In the genomic region with DNA sequence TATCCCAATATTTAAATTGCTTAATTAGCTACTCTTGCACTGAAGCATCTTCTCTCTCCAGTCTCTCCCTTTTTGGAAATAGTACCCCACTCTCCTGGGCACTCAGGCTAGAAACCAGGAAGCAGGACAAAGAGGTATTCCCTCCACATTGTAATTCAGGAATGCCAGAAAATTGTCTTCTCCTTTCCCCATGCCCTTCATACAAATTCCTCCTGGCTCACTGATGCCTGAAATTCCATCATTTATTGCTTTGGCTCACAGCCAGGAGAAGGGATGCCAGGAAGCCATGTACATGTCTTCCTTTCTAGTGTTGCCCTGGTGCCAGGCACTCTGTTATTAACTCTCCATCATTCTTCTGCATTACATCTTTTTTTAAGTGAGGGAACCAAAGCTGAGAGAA, we compare ENCODE assay signal across 16 cellular contexts.
"Had no signal": no experiment of that assay in that cellular context is flagged by ENCODE, and none has a peak within 500 bp of the region (broad histone marks: within the 10 kb centered on the region; RNA-seq: fewer than 3 reads in every experiment).

No MANE protein-coding gene starts in this region.

- H3K9me3 ChIP-seq: heart left ventricle, prostate gland had no signal

- H3K9me3 Mint-ChIP-seq: activated CD4-positive, alpha-beta T cell treated with anti-CD3 and anti-CD28 coated beads, Interleukin-2, amount 10 ng/mL, durations not matched to agents 24 days and 14 days had no signal

- ATAC-seq: activated T-helper 17 cell treated with anti-CD3 and anti-CD28 coated beads, Interleukin-2, amount 50 U/mL, for 72 hours; heart left ventricle; left cardiac atrium had no signal

- H3K27me3 Mint-ChIP-seq: activated B cell treated with CpG ODN at 0.5 μM for 24 hours; activated CD4-positive, alpha-beta T cell treated with anti-CD3 and anti-CD28 coated beads, Interleukin-2, amount 10 ng/mL, durations not matched to agents 24 days and 14 days; activated T-helper 17 cell treated with anti-CD3 and anti-CD28 coated beads, Interleukin-2, amount 50 U/mL, for 72 hours; naive B cell had no signal

- H3K27me3 ChIP-seq: heart left ventricle had no signal

- H3K27ac ChIP-seq: heart left ventricle, prostate gland had no signal

- H3K4me3 Mint-ChIP-seq: activated B cell treated with CpG ODN at 0.5 μM for 24 hours; activated CD4-positive, alpha-beta T cell treated with anti-CD3 and anti-CD28 coated beads, Interleukin-2, amount 10 ng/mL, durations not matched to agents 24 days and 14 days; activated naive CD4-positive, alpha-beta T cell treated with anti-CD3 and anti-CD28 coated beads for 36 hours; activated T-helper 17 cell treated with anti-CD3 and anti-CD28 coated beads, Interleukin-2, amount 50 U/mL, for 72 hours; naive B cell; T-helper 1 cell treated with Interleukin-12 subunit alpha and Interleukin-12 subunit beta and Interleukin-4 antibody, amounts not matched to agents 30 μg/mL and 1 μg/mL, for 36 hours had no signal

- H3K4me1 Mint-ChIP-seq: activated B cell treated with CpG ODN at 0.5 μM for 24 hours; activated CD4-positive, alpha-beta T cell treated with anti-CD3 and anti-CD28 coated beads, Interleukin-2, amount 10 ng/mL, durations not matched to agents 24 days and 14 days; activated T-helper 17 cell treated with anti-CD3 and anti-CD28 coated beads, Interleukin-2, amount 50 U/mL, for 72 hours; naive B cell had no signal

- H3K36me3 Mint-ChIP-seq: naive B cell had no signal

- DNase-seq: activated B cell treated with CpG ODN at 0.5 μM for 24 hours; activated CD4-positive, alpha-beta T cell treated with anti-CD3 and anti-CD28 coated beads, Interleukin-2, amount 10 ng/mL, durations not matched to agents 24 days and 14 days; activated naive CD4-positive, alpha-beta T cell treated with anti-CD3 and anti-CD28 coated beads for 36 hours; foreskin melanocyte; heart left ventricle; left cardiac atrium; midbrain; naive B cell; stimulated activated CD4-positive, alpha-beta T cell treated with anti-CD3 and anti-CD28 coated beads, Interleukin-12 subunit alpha, Interleukin-12 subunit beta, amount 100 ng/mL, for 4 hours; stimulated activated naive CD4-positive, alpha-beta T cell; substantia nigra; trophoblast cell had no signal

- H3K4me3 ChIP-seq: heart left ventricle, lung, prostate gland had no signal

- H3K27ac Mint-ChIP-seq: activated B cell treated with CpG ODN at 0.5 μM for 24 hours; activated CD4-positive, alpha-beta T cell treated with anti-CD3 and anti-CD28 coated beads, Interleukin-2, amount 10 ng/mL, durations not matched to agents 24 days and 14 days; activated naive CD4-positive, alpha-beta T cell treated with anti-CD3 and anti-CD28 coated beads for 36 hours; activated T-helper 17 cell treated with anti-CD3 and anti-CD28 coated beads, Interleukin-2, amount 50 U/mL, for 72 hours; naive B cell; T-helper 1 cell treated with Interleukin-12 subunit alpha and Interleukin-12 subunit beta and Interleukin-4 antibody, amounts not matched to agents 30 μg/mL and 1 μg/mL, for 36 hours had no signal

- H3K4me1 ChIP-seq: heart left ventricle, prostate gland had no signal

- H3K36me3 ChIP-seq: heart left ventricle, prostate gland had no signal
